ENCODE assay signal across 1 cellular context in genomic region chr9:132833451-132834130, GRCh38.
TF ChIP-seq lines count a peak whose summit lies in the region.

No MANE protein-coding gene starts in this region.

TF ChIP-seq in GM23338, 12 proteins besides CTCF, POLR2A, EP300 and RAD21 (continued from another document):
- TF ChIP-seq REST (IDR thresholded peaks at IDR 0.05; ENCODE audit: unreplicated experiment) (no peak), JUNB (IDR thresholded peaks at IDR 0.05; ENCODE audit: unreplicated experiment) (no peak), CREB1 (CRISPR knock-in tag; IDR thresholded peaks at IDR 0.05; ENCODE audit: low read depth) (no peak)
